Comparison of ENCODE assay signal across 14 cellular contexts in genomic region chr9:133640580-133641395, GRCh38. TPM values are rescaled to one million over a fixed set of nuclear protein-coding genes. Genes with fewer than 3 reads are reported as not detected.
"Had no signal": no experiment of that assay in that cellular context is flagged by ENCODE, and none has a peak within 500 bp of the region (broad histone marks: within the 10 kb centered on the region; RNA-seq: fewer than 3 reads in every experiment).

No MANE protein-coding gene starts in this region.

- ATAC-seq: activated naive CD8-positive, alpha-beta T cell treated with anti-CD3 and anti-CD28 coated beads, Interleukin-2, amount 50 U/mL, for 24 hours had no signal

- DNase-seq: activated CD4-positive, alpha-beta T cell treated with anti-CD3 and anti-CD28 coated beads for 4 hours; activated naive CD4-positive, alpha-beta T cell; activated naive CD8-positive, alpha-beta T cell treated with anti-CD3 and anti-CD28 coated beads, Interleukin-2, amount 50 U/mL, for 24 hours; cortex of kidney; effector CD8-positive, alpha-beta T cell; hypothalamus; midbrain; retina; stimulated activated CD4-positive, alpha-beta T cell treated with anti-CD3 and anti-CD28 coated beads, Interleukin-4, amount 100 ng/mL, for 4 hours; WERI-Rb-1 had no signal

RNA-seq across cellular contexts. Expression of gene DBH, which starts 4.6 kb away (rescaled TPM):
- total RNA-seq: activated T-helper 1 cell treated with anti-CD3 and anti-CD28 coated beads, Interleukin-12 subunit alpha, Interleukin-12 subunit beta, Interleukin-2, Interleukin-4 antibody, amounts not matched to agents 30 ng/mL and 10 ng/mL and 1 ng/mL, durations not matched to agents 14 hours and 24 hours and 36 hours; ascending aorta; cardiac muscle cell; epithelial cell of proximal tubule had no signal

RNA-seq across cellular contexts. Expression of gene FAM163B, which starts 31.6 kb away (rescaled TPM):
- total RNA-seq: activated T-helper 1 cell treated with anti-CD3 and anti-CD28 coated beads, Interleukin-12 subunit alpha, Interleukin-12 subunit beta, Interleukin-2, Interleukin-4 antibody, amounts not matched to agents 30 ng/mL and 10 ng/mL and 1 ng/mL, durations not matched to agents 14 hours and 24 hours and 36 hours; ascending aorta; epithelial cell of proximal tubule had no signal
- polyA plus RNA-seq: cardiac muscle cell had no signal
